10 cellular contexts compared by ENCODE assay signal in genomic region chr14:23376477-23377200, GRCh38. TPM values are rescaled to one million over a fixed set of nuclear protein-coding genes. Genes with fewer than 3 reads are reported as not detected.
A peak's percentile ranks its signal among the peaks of the same experiment; 100 is the strongest.
DNase-seq lines count a peak whose midpoint lies in the region; ATAC-seq and TF ChIP-seq lines count a peak whose summit lies in the region.
"Had no signal": no experiment of that assay in that cellular context is flagged by ENCODE, and none has a peak within 500 bp of the region (broad histone marks: within the 10 kb centered on the region; RNA-seq: fewer than 3 reads in every experiment).

CMTM5 (plus strand) TSS chr14:23377046; CDS start chr14:23377252, 206 bp downstream.

- no peak within 1 kb of the TSS for H2AFZ ChIP-seq in osteoblast (ENCODE audit: low read length)

- no peak for TF ChIP-seq CTCF in osteoblast (IDR thresholded peaks at IDR 0.05; ENCODE audit: extremely low read depth, low read depth, low read length)

- H4K20me1 ChIP-seq in osteoblast (ENCODE audit: insufficient read depth, low read length): no peaks in the 10 kb centered on the region

- H3K4me1 ChIP-seq in osteoblast (ENCODE audit: insufficient read depth, low read length): no peaks in the 10 kb centered on the region

- H3K9me3 ChIP-seq in osteoblast (ENCODE audit: low read depth, low read length) (no peaks in the 10 kb centered on the region), MG63 (no peaks in the 10 kb centered on the region)

- no peak for TF ChIP-seq POLR2A in erythroblast (IDR thresholded peaks at IDR 0.05; ENCODE audit: low read length)

- intact Hi-C loops in left cardiac atrium (cut with DNase I): no loop called here

- DNase-seq in D341Med (ENCODE audit: low spot score) (peak; percentile 79), SK-N-DZ (ENCODE audit: low spot score) (peak; percentile 48), left cardiac atrium (peak; percentile 51), osteoblast (ENCODE audit: insufficient read length, low spot score, missing footprints) (peak; percentile 86), NOMO-1 (lab: John Stamatoyannopoulos, UW; ENCODE audit: unreplicated experiment in 2 of 2) (no peak), erythroblast (lab: John Stamatoyannopoulos, UW) (no peak), MG63 (no peak)
- DNase-seq: NCI-H2081 treated with DMSO at 0.1 percent for 48 hours had no signal

- H3K27ac ChIP-seq in osteoblast (ENCODE audit: low read depth, low read length): no peak within 1 kb of the TSS

- H3K27me3 ChIP-seq in osteoblast (ENCODE audit: insufficient read depth, low read length) (peaks cover 17% of the 10 kb centered on the region), MG63 (no peaks in the 10 kb centered on the region)

- no peak within 1 kb of the TSS for H3K4me2 ChIP-seq in osteoblast (ENCODE audit: insufficient read depth, low read length)

- no peaks in the 10 kb centered on the region for H3K79me2 ChIP-seq in osteoblast (ENCODE audit: insufficient read depth, low read length)

- H3K36me3 ChIP-seq in osteoblast (ENCODE audit: insufficient read depth, low read length) (no peaks in the 10 kb centered on the region), MG63 (no peaks in the 10 kb centered on the region)

- H3K4me3 ChIP-seq in osteoblast (ENCODE audit: insufficient read depth, low read length) (no peak within 1 kb of the TSS), MG63 (no peak within 1 kb of the TSS)

- ATAC-seq in left cardiac atrium (peak; percentile 2 to 5), HG03175 (IDR thresholded peaks at IDR 0.05; ENCODE audit: unreplicated experiment) (no peak)

RNA-seq across cellular contexts. Expression of gene CMTM5, which starts in this region (rescaled TPM):
- polyA plus RNA-seq in SK-N-DZ (2014; cell fraction: cytosol; rRNA removed): 1.0 TPM in 1 of 2 replicates, not detected in the other
- polyA plus RNA-seq in SK-N-DZ (2014; cell fraction: nucleus; rRNA removed): 1.1 and 1.3 TPM in 2 replicates
- 1 to 10 TPM in 1 of 2 donors, under 1 TPM in 1; 0.44 to 1.4 TPM for total RNA-seq in left cardiac atrium
- not detected in 2 replicates for total RNA-seq in osteoblast
- not detected in 2 replicates for total RNA-seq in MG63 (2014; rRNA removed; shearing (Covaris generic); ENCODE audit: low replicate concordance)
- total RNA-seq: bronchial epithelial cell had no signal

Comparison
In these comparisons a context has a peak if more than half of its experiments do, and no peak if none do; other contexts are left out.
1. Peak in DNase-seq in osteoblast; RNA of the gene not detected or under 1 TPM.
2. DNase-seq: peak in D341Med (single experiment), SK-N-DZ (single experiment) and left cardiac atrium (single experiment); none in NOMO-1 (0 of 2), erythroblast (0 of 2) and MG63 (single experiment).